Comparison of ENCODE assay signal across 17 cellular contexts in genomic region chr18:35851286-35851967, GRCh38.
DNase-seq lines count a peak whose midpoint lies in the region; ATAC-seq and TF ChIP-seq lines count a peak whose summit lies in the region.
"Had no signal": no experiment of that assay in that cellular context is flagged by ENCODE, and none has a peak within 500 bp of the region (broad histone marks: within the 10 kb centered on the region; RNA-seq: fewer than 3 reads in every experiment).

No MANE protein-coding gene starts in this region.

- H3K4me1 Mint-ChIP-seq in natural killer cell, result no peaks in the 10 kb centered on the region
- no peaks in the 10 kb centered on the region for H3K4me1 Mint-ChIP-seq in mesothelial cell of epicardium
- H3K4me1 Mint-ChIP-seq: CD14-positive monocyte had no signal

- no peaks in the 10 kb centered on the region for H3K9me2 ChIP-seq in Karpas-422 (replicated peaks; ENCODE audit: insufficient read depth, low read length)

- ATAC-seq in lung (ENCODE audit: insufficient read depth, low FRiP score) (no peak), omental fat pad (ENCODE audit: low FRiP score) (no peak), natural killer cell (no peak), GM18907 (IDR thresholded peaks at IDR 0.05; ENCODE audit: unreplicated experiment) (no peak)
- ATAC-seq: PC-3 had no signal

- H3K9me3 ChIP-seq in Karpas-422 (ENCODE audit: low read length) (no peaks in the 10 kb centered on the region), lung (ENCODE audit: control insufficient read depth in 2 of 2, insufficient read depth in 1 of 2, low read length in 1 of 2) (no peaks in the 10 kb centered on the region)

- peaks cover 78% of the 10 kb centered on the region for H3K4me1 ChIP-seq in Karpas-422 (ENCODE audit: low read length)
- H3K4me1 ChIP-seq in lung (ENCODE audit: control insufficient read depth in 2 of 2, insufficient read depth in 2 of 2, low read length in 2 of 2), result no peaks in the 10 kb centered on the region

- intact Hi-C loops in head of caudate nucleus (cut with DNase I), result no loop called here
- intact Hi-C loops in natural killer cell (cut with micrococcal nuclease), result no loop called here

- H3K27ac ChIP-seq in Karpas-422 (ENCODE audit: low read length), result peak overlapping the region; percentile 99
- H3K27ac ChIP-seq in lung (ENCODE audit: low read depth in 1 of 2, low read length in 1 of 2), result no peak overlapping the region
- H3K27ac ChIP-seq: SK-N-MC had no signal

- no peaks in the 10 kb centered on the region for H3K79me2 ChIP-seq in Karpas-422 (ENCODE audit: low read length)

- H3K36me3 Mint-ChIP-seq in natural killer cell (no peaks in the 10 kb centered on the region), mesothelial cell of epicardium (no peaks in the 10 kb centered on the region)
- H3K36me3 Mint-ChIP-seq: CD14-positive monocyte had no signal

- TF ChIP-seq CTCF in lung (IDR thresholded peaks at IDR 0.05; ENCODE audit: control extremely low read depth, extremely low read depth), result no peak
- TF ChIP-seq CTCF in omental fat pad (IDR thresholded peaks at IDR 0.05), result no peak
- TF ChIP-seq CTCF in natural killer cell (IDR thresholded peaks at IDR 0.05), result no peak
- no peak for TF ChIP-seq CTCF in mesothelial cell of epicardium (IDR thresholded peaks at IDR 0.05; ENCODE audit: unreplicated experiment)

- no peaks in the 10 kb centered on the region for H4K20me1 ChIP-seq in Karpas-422 (ENCODE audit: insufficient read depth, low read depth, low read length)

- 46 to 57% methylated on average over 5 of the region's 5 CpGs for WGBS in lung, 2 donors

- no peak overlapping the region for H3K27ac Mint-ChIP-seq in natural killer cell
- H3K27ac Mint-ChIP-seq in mesothelial cell of epicardium, result no peak overlapping the region
- H3K27ac Mint-ChIP-seq: CD14-positive monocyte had no signal

- H3K9me3 Mint-ChIP-seq in natural killer cell, result peaks cover 0 to 5% of the 10 kb centered on the region in 2 donors
- H3K9me3 Mint-ChIP-seq in mesothelial cell of epicardium, result peaks cover 9% of the 10 kb centered on the region

- H3K9ac ChIP-seq in Karpas-422 (ENCODE audit: low read length), result peak overlapping the region; percentile 72

- no peak overlapping the region for H3K4me3 Mint-ChIP-seq in natural killer cell
- H3K4me3 Mint-ChIP-seq in mesothelial cell of epicardium, result no peak overlapping the region
- H3K4me3 Mint-ChIP-seq: CD14-positive monocyte had no signal

- DNase-seq in ELF-1 (ENCODE audit: low read depth, low spot score) (peak; percentile 86), Karpas-422 (peak; percentile 97), head of caudate nucleus (peak in 30 of 42 donors; percentile 5 to 76 (median 31)), lung (ENCODE audit: low spot score) (peak; percentile 16), omental fat pad (ENCODE audit: low spot score) (no peak), natural killer cell (no peak), mesothelial cell of epicardium (ENCODE audit: low spot score in 2 of 2, unreplicated experiment in 2 of 2) (no peak)
- DNase-seq: COR-L47, DMS153, EL, IMR-90, NCI-H1436, NCI-H345, PC-3 had no signal

- no peak overlapping the region for H2AFZ ChIP-seq in Karpas-422 (ENCODE audit: low read length)

- H3K4me2 ChIP-seq in Karpas-422 (ENCODE audit: low read depth, low read length, poor library complexity, severe bottlenecking), result peak overlapping the region; percentile 65

- H3K4me3 ChIP-seq in Karpas-422 (ENCODE audit: low read length) (peak overlapping the region; percentile 42), lung (no peak overlapping the region)
- H3K4me3 ChIP-seq: SK-N-MC had no signal

- no peaks in the 10 kb centered on the region for H3K27me3 ChIP-seq in Karpas-422 (ENCODE audit: low read length)
- no peaks in the 10 kb centered on the region for H3K27me3 ChIP-seq in lung (ENCODE audit: control insufficient read depth, insufficient read depth)

- H3K36me3 ChIP-seq in Karpas-422 (ENCODE audit: insufficient read depth, low read length) (no peaks in the 10 kb centered on the region), lung (ENCODE audit: control insufficient read depth in 2 of 2, insufficient read depth in 2 of 2, low read length in 2 of 2) (no peaks in the 10 kb centered on the region)

- H3K27me3 Mint-ChIP-seq in natural killer cell (ENCODE audit: low read depth in 2 of 2), result peaks cover 2 to 20% of the 10 kb centered on the region in 2 donors
- peaks cover 10% of the 10 kb centered on the region for H3K27me3 Mint-ChIP-seq in mesothelial cell of epicardium (ENCODE audit: low read depth)

Comparison
In these comparisons a context has a peak if more than half of its experiments do, and no peak if none do; other contexts are left out.
1. DNase-seq: peak in ELF-1 (single experiment), Karpas-422 (single experiment), head of caudate nucleus (30 of 42) and lung (single experiment); none in omental fat pad (single experiment), natural killer cell (single experiment) and mesothelial cell of epicardium (0 of 2).